ENCODE assay signal across 2 cellular contexts in the genomic region with DNA sequence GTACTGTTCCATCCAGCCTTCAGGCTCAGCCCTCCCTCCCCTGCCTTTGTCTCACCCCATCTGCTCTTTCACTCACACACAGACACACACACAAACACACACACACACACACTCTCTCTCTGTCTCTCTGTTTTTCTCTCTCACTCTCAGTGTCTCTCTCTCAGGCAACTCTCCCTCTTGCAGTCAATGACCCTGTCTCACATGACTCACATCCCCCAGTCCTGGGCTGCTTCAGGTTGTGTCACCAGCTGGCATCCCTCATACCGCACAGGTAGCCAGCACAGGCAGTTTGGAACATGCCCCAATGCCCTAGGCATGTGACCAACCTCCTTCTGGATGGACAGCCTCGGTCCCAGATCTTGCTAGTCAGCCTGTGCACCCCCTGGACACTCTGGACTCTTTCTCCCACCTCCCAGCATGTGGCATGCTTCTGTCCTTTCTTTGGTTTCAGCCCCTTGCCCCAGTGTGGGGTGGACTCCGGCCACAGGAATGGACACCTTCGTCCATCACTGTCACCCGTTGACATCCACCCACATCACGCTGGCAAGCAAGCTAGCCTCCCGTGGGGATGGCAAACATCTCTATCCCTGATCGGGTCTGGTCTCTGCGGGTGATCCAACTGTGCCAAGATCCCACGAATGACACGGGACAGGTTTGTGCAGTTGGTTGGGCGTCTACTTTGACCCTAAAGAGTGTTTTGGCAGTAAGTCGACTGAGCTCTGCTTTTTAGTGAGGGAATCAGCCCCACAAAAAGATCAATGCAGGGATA.
TF ChIP-seq lines count a peak whose summit lies in the region.

No MANE protein-coding gene starts in this region.

TF ChIP-seq in IMR-90, 13 proteins besides CTCF, POLR2A, EP300 and RAD21:
- TF ChIP-seq CHD1 (IDR thresholded peaks at IDR 0.05; ENCODE audit: low read depth, low read length) (no peak), NFE2L2 (IDR thresholded peaks at IDR 0.05; ENCODE audit: low read depth, low read length) (no peak), MAZ (IDR thresholded peaks at IDR 0.05; ENCODE audit: borderline replicate concordance, low read depth, low read length) (no peak), BHLHE40 (IDR thresholded peaks at IDR 0.05; ENCODE audit: low read depth, low read length) (no peak)
- TF ChIP-seq, protein P1, sequence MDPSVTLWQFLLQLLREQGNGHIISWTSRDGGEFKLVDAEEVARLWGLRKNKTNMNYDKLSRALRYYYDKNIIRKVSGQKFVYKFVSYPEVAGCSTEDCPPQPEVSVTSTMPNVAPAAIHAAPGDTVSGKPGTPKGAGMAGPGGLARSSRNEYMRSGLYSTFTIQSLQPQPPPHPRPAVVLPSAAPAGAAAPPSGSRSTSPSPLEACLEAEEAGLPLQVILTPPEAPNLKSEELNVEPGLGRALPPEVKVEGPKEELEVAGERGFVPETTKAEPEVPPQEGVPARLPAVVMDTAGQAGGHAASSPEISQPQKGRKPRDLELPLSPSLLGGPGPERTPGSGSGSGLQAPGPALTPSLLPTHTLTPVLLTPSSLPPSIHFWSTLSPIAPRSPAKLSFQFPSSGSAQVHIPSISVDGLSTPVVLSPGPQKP (IDR thresholded peaks at IDR 0.05; ENCODE audit: borderline replicate concordance, low read depth, low read length) = no peak
- TF ChIP-seq, protein P2, sequence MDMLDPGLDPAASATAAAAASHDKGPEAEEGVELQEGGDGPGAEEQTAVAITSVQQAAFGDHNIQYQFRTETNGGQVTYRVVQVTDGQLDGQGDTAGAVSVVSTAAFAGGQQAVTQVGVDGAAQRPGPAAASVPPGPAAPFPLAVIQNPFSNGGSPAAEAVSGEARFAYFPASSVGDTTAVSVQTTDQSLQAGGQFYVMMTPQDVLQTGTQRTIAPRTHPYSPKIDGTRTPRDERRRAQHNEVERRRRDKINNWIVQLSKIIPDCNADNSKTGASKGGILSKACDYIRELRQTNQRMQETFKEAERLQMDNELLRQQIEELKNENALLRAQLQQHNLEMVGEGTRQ (IDR thresholded peaks at IDR 0.05; ENCODE audit: low read depth, low read length) = no peak

TF ChIP-seq in H1, 55 proteins besides CTCF, POLR2A, EP300 and RAD21:
- TF ChIP-seq ZNF274 (IDR thresholded peaks at IDR 0.05; ENCODE audit: borderline replicate concordance, extremely low read depth, low read length) (no peak), RNF2 (IDR thresholded peaks at IDR 0.05; ENCODE audit: borderline replicate concordance, low read depth, low read length, missing control alignments, poor library complexity, severe bottlenecking) (no peak), TBP (IDR thresholded peaks at IDR 0.05; ENCODE audit: low read depth, low read length) (no peak), KDM5A (IDR thresholded peaks at IDR 0.05; ENCODE audit: low read length) (no peak), GABPA (IDR thresholded peaks at IDR 0.05; ENCODE audit: borderline replicate concordance, insufficient read depth, low read length) (no peak), TCF12 (IDR thresholded peaks at IDR 0.05; ENCODE audit: low read depth, low read length) (no peak), GTF2F1 (IDR thresholded peaks at IDR 0.05; ENCODE audit: borderline replicate concordance, low read depth, low read length) (no peak), SIN3A (conservative IDR thresholded peaks at IDR 0.05 in 1 of 2, IDR thresholded peaks at IDR 0.05 in 1 of 2; ENCODE audit: low read depth in 1 of 2, low read length in 2 of 2) (no peak), SUZ12 (IDR thresholded peaks at IDR 0.05; ENCODE audit: low read length) (no peak)
